ENCODE assay signal across 27 cellular contexts in genomic region chr12:84862190-84862589, GRCh38. TPM values are rescaled to one million over a fixed set of nuclear protein-coding genes. Genes with fewer than 3 reads are reported as not detected.
"Had no signal": no experiment of that assay in that cellular context is flagged by ENCODE, and none has a peak within 500 bp of the region (broad histone marks: within the 10 kb centered on the region; RNA-seq: fewer than 3 reads in every experiment).

No MANE protein-coding gene starts in this region.

- H3K36me3 Mint-ChIP-seq: activated naive CD4-positive, alpha-beta T cell treated with anti-CD3 and anti-CD28 coated beads, Interleukin-2, amount 50 U/mL, for 72 hours; stimulated activated naive B cell treated with anti-CD40 and anti-IgM and Interleukin-4, amounts not matched to agents 10 μg/mL and 1 μg/mL and 100 μg/mL, for 72 hours had no signal

- ATAC-seq: activated naive CD4-positive, alpha-beta T cell treated with anti-CD3 and anti-CD28 coated beads, Interleukin-2, amount 50 U/mL, for 72 hours; activated T-cell treated with anti-CD3 and anti-CD28 coated beads, Interleukin-2, amount 50 U/mL, for 72 hours; gastrocnemius medialis; mucosa of descending colon; sciatic nerve; stimulated activated naive B cell treated with anti-CD40 and anti-IgM and Interleukin-4, amounts not matched to agents 10 μg/mL and 1 μg/mL and 100 μg/mL, for 72 hours had no signal

- H3K36me3 ChIP-seq: esophagus muscularis mucosa, gastrocnemius medialis, left ventricle myocardium inferior, tibial nerve had no signal

- FAIRE-seq: islet of Langerhans had no signal

- H3K4me3 ChIP-seq: esophagus muscularis mucosa, gastrocnemius medialis, left ventricle myocardium inferior, lung, mucosa of descending colon, smooth muscle cell, tibial nerve had no signal

- H3K4me2 ChIP-seq: smooth muscle cell had no signal

- H3K9me3 ChIP-seq: esophagus muscularis mucosa, gastrocnemius medialis, left ventricle myocardium inferior, mucosa of descending colon, tibial nerve had no signal

- H3K4me1 ChIP-seq: esophagus muscularis mucosa, gastrocnemius medialis, left ventricle myocardium inferior, tibial nerve had no signal

- H3K4me1 Mint-ChIP-seq: nephron; stimulated activated naive B cell treated with anti-CD40 and anti-IgM and Interleukin-4, amounts not matched to agents 10 μg/mL and 1 μg/mL and 100 μg/mL, for 72 hours had no signal

- H3K27ac Mint-ChIP-seq: activated naive CD4-positive, alpha-beta T cell treated with anti-CD3 and anti-CD28 coated beads, Interleukin-2, amount 50 U/mL, for 72 hours; activated T-cell treated with anti-CD3 and anti-CD28 coated beads, Interleukin-2, amount 50 U/mL, for 72 hours; stimulated activated naive B cell treated with anti-CD40 and anti-IgM and Interleukin-4, amounts not matched to agents 10 μg/mL and 1 μg/mL and 100 μg/mL, for 72 hours had no signal

- H3K9me3 Mint-ChIP-seq: activated naive CD4-positive, alpha-beta T cell treated with anti-CD3 and anti-CD28 coated beads, Interleukin-2, amount 50 U/mL, for 72 hours; activated T-cell treated with anti-CD3 and anti-CD28 coated beads, Interleukin-2, amount 50 U/mL, for 72 hours; nephron; stimulated activated naive B cell treated with anti-CD40 and anti-IgM and Interleukin-4, amounts not matched to agents 10 μg/mL and 1 μg/mL and 100 μg/mL, for 72 hours had no signal

- H3K27ac ChIP-seq: esophagus muscularis mucosa, gastrocnemius medialis, left ventricle myocardium inferior, tibial nerve, VCaP had no signal

- DNase-seq: activated CD4-positive, alpha-beta T cell treated with anti-CD3 and anti-CD28 coated beads for 4 hours; activated CD4-positive, alpha-beta T cell treated with anti-CD3 and anti-CD28 coated beads, Interleukin-2, amount 50 U/mL, for 4 hours; activated naive CD4-positive, alpha-beta T cell; activated T-cell treated with anti-CD3 and anti-CD28 coated beads for 4 hours; activated T-cell treated with anti-CD3 and anti-CD28 coated beads, Interleukin-2, amount 50 U/mL, for 72 hours; anterior cingulate cortex; dermis blood vessel endothelial cell; effector CD4-positive, alpha-beta T cell; gastrocnemius medialis; glutamatergic neuron; left ventricle myocardium inferior; mucosa of descending colon; stimulated activated CD4-positive, alpha-beta T cell treated with anti-CD3 and anti-CD28 coated beads, Interleukin-1b, Interleukin-23, amount 100 ng/mL, for 48 hours; stimulated activated CD4-positive, alpha-beta T cell treated with anti-CD3 and anti-CD28 coated beads, Interleukin-4, amount 100 ng/mL, for 4 hours; stimulated activated CD8-positive, alpha-beta memory T cell treated with anti-CD3 and anti-CD28 coated beads, Interleukin-4, amount 100 ng/mL, for 48 hours; stimulated activated naive B cell treated with anti-CD40 and anti-IgM and Interleukin-4, amounts not matched to agents 10 μg/mL and 1 μg/mL and 100 μg/mL, for 72 hours had no signal

- H3K4me3 Mint-ChIP-seq: activated T-cell treated with anti-CD3 and anti-CD28 coated beads, Interleukin-2, amount 50 U/mL, for 72 hours; nephron; stimulated activated naive B cell treated with anti-CD40 and anti-IgM and Interleukin-4, amounts not matched to agents 10 μg/mL and 1 μg/mL and 100 μg/mL, for 72 hours had no signal

- H3K27me3 ChIP-seq: esophagus muscularis mucosa, gastrocnemius medialis, tibial nerve had no signal

RNA-seq across cellular contexts. Expression of gene SLC6A15, which starts 50.4 kb away (rescaled TPM):
- total RNA-seq: activated naive CD4-positive, alpha-beta T cell treated with anti-CD3 and anti-CD28 coated beads, Interleukin-2, amount 50 U/mL, for 72 hours; left ventricle myocardium inferior; mesenteric fat pad; osteoblast had no signal
